1 cellular context compared by ENCODE assay signal in genomic region chr9:68999393-69000105, GRCh38.
TF ChIP-seq lines count a peak whose summit lies in the region.

No MANE protein-coding gene starts in this region.

TF ChIP-seq in H1, 55 proteins besides CTCF, POLR2A, EP300 and RAD21 (continued from another document):
- 0 out of 2 replicates have a peak, but pooled peaks have one; percentile 33 for TF ChIP-seq YY1 (IDR thresholded peaks at IDR 0.05; ENCODE audit: low read depth, low read length)
- TF ChIP-seq MAX (IDR thresholded peaks at IDR 0.05): peak; percentile 53; the same call in 1 of the 2 replicates
- TF ChIP-seq TEAD4 (IDR thresholded peaks at IDR 0.05; ENCODE audit: low read depth, low read length): no peak
- no peak for TF ChIP-seq BACH1 (IDR thresholded peaks at IDR 0.05; ENCODE audit: low read length)
TF ChIP-seq in H1: peak in this region for 3.
